1 cellular context compared by ENCODE assay signal in the genomic region with DNA sequence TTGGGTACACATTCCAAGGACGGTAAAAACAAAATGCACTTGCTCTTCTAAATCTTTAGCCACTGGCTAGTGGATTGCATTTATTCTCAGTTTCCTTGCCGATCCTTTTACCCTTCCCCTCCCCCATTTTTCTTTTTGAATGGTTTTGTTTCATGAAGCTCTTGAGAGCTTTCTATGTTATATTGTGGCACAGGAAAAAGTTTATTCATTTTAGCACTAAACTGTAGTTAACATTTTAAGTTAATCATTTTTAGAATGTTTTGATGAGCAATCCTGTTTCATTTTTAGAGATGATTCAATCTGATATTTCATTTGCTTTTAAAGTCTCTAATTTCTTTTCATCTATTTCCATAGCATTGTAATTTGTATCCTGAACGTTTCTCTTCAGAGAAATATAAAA.
TF ChIP-seq lines count a peak whose summit lies in the region.

No MANE protein-coding gene starts in this region.

TF ChIP-seq in HepG2, 621 proteins besides CTCF, POLR2A, EP300 and RAD21:
- TF ChIP-seq, protein P1, sequence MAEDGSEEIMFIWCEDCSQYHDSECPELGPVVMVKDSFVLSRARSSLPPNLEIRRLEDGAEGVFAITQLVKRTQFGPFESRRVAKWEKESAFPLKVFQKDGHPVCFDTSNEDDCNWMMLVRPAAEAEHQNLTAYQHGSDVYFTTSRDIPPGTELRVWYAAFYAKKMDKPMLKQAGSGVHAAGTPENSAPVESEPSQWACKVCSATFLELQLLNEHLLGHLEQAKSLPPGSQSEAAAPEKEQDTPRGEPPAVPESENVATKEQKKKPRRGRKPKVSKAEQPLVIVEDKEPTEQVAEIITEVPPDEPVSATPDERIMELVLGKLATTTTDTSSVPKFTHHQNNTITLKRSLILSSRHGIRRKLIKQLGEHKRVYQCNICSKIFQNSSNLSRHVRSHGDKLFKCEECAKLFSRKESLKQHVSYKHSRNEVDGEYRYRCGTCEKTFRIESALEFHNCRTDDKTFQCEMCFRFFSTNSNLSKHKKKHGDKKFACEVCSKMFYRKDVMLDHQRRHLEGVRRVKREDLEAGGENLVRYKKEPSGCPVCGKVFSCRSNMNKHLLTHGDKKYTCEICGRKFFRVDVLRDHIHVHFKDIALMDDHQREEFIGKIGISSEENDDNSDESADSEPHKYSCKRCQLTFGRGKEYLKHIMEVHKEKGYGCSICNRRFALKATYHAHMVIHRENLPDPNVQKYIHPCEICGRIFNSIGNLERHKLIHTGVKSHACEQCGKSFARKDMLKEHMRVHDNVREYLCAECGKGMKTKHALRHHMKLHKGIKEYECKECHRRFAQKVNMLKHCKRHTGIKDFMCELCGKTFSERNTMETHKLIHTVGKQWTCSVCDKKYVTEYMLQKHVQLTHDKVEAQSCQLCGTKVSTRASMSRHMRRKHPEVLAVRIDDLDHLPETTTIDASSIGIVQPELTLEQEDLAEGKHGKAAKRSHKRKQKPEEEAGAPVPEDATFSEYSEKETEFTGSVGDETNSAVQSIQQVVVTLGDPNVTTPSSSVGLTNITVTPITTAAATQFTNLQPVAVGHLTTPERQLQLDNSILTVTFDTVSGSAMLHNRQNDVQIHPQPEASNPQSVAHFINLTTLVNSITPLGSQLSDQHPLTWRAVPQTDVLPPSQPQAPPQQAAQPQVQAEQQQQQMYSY (CRISPR knock-in tag; IDR thresholded peaks at IDR 0.05) = no peak
- no peak for TF ChIP-seq ZFP36 (IDR thresholded peaks at IDR 0.05; ENCODE audit: borderline replicate concordance, low read depth, low read length, partially characterized antibody)
- TF ChIP-seq NCOA2 (CRISPR knock-in tag; IDR thresholded peaks at IDR 0.05) = no peak
- TF ChIP-seq, protein P2, sequence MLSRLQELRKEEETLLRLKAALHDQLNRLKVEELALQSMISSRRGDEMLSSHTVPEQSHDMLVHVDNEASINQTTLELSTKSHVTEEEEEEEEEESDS (CRISPR knock-in tag; IDR thresholded peaks at IDR 0.05; ENCODE audit: borderline replicate concordance) = no peak
- TF ChIP-seq PCBP1 (IDR thresholded peaks at IDR 0.05; ENCODE audit: borderline replicate concordance, low read depth, low read length) = no peak
- TF ChIP-seq, protein P3, sequence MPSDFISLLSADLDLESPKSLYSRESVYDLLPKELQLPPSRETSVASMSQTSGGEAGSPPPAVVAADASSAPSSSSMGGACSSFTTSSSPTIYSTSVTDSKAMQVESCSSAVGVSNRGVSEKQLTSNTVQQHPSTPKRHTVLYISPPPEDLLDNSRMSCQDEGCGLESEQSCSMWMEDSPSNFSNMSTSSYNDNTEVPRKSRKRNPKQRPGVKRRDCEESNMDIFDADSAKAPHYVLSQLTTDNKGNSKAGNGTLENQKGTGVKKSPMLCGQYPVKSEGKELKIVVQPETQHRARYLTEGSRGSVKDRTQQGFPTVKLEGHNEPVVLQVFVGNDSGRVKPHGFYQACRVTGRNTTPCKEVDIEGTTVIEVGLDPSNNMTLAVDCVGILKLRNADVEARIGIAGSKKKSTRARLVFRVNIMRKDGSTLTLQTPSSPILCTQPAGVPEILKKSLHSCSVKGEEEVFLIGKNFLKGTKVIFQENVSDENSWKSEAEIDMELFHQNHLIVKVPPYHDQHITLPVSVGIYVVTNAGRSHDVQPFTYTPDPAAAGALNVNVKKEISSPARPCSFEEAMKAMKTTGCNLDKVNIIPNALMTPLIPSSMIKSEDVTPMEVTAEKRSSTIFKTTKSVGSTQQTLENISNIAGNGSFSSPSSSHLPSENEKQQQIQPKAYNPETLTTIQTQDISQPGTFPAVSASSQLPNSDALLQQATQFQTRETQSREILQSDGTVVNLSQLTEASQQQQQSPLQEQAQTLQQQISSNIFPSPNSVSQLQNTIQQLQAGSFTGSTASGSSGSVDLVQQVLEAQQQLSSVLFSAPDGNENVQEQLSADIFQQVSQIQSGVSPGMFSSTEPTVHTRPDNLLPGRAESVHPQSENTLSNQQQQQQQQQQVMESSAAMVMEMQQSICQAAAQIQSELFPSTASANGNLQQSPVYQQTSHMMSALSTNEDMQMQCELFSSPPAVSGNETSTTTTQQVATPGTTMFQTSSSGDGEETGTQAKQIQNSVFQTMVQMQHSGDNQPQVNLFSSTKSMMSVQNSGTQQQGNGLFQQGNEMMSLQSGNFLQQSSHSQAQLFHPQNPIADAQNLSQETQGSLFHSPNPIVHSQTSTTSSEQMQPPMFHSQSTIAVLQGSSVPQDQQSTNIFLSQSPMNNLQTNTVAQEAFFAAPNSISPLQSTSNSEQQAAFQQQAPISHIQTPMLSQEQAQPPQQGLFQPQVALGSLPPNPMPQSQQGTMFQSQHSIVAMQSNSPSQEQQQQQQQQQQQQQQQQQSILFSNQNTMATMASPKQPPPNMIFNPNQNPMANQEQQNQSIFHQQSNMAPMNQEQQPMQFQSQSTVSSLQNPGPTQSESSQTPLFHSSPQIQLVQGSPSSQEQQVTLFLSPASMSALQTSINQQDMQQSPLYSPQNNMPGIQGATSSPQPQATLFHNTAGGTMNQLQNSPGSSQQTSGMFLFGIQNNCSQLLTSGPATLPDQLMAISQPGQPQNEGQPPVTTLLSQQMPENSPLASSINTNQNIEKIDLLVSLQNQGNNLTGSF (CRISPR knock-in tag; IDR thresholded peaks at IDR 0.05) = no peak
- TF ChIP-seq, protein P4, sequence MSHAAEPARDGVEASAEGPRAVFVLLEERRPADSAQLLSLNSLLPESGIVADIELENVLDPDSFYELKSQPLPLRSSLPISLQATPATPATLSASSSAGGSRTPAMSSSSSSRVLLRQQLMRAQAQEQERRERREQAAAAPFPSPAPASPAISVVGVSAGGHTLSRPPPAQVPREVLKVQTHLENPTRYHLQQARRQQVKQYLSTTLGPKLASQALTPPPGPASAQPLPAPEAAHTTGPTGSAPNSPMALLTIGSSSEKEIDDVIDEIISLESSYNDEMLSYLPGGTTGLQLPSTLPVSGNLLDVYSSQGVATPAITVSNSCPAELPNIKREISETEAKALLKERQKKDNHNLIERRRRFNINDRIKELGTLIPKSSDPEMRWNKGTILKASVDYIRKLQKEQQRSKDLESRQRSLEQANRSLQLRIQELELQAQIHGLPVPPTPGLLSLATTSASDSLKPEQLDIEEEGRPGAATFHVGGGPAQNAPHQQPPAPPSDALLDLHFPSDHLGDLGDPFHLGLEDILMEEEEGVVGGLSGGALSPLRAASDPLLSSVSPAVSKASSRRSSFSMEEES (CRISPR knock-in tag; IDR thresholded peaks at IDR 0.05) = no peak
- no peak for TF ChIP-seq JUN (CRISPR knock-in tag; IDR thresholded peaks at IDR 0.05)
- TF ChIP-seq ZNF75D (CRISPR knock-in tag; IDR thresholded peaks at IDR 0.05; ENCODE audit: borderline replicate concordance) = no peak
